In the genomic region with DNA sequence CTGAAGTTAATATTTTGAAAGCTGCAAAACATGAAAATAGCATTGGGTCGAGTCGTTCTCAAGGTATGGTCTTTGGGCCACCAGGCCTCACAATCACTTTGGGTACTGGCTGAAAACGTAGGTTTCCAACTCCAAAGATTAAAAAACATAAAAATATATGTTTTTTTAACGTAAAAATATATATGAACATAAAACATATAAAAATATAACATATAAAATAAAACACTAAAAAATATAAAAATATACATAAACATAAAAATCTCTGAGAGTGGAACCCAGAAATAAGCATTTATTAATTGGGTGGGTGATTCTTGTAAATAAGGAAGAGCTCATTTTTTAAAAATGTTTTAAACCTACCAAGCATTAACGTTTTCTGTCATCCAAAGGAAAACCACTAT, we compare ENCODE assay signal across 1 cellular context.
TF ChIP-seq lines count a peak whose summit lies in the region.

No MANE protein-coding gene starts in this region.

TF ChIP-seq in GM12878, 131 proteins besides CTCF, POLR2A, EP300 and RAD21 (continued from another document):
- TF ChIP-seq, protein P1, sequence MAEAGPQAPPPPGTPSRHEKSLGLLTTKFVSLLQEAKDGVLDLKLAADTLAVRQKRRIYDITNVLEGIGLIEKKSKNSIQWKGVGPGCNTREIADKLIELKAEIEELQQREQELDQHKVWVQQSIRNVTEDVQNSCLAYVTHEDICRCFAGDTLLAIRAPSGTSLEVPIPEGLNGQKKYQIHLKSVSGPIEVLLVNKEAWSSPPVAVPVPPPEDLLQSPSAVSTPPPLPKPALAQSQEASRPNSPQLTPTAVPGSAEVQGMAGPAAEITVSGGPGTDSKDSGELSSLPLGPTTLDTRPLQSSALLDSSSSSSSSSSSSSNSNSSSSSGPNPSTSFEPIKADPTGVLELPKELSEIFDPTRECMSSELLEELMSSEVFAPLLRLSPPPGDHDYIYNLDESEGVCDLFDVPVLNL (IDR thresholded peaks at IDR 0.05; ENCODE audit: low read depth, low read length) = no peak
